1 cellular context compared by ENCODE assay signal in genomic region chr11:47511927-47512326, GRCh38.
TF ChIP-seq lines count a peak whose summit lies in the region.

No MANE protein-coding gene starts in this region.

TF ChIP-seq in GM23338, 12 proteins besides CTCF, POLR2A, EP300 and RAD21:
- TF ChIP-seq ZNF462 (CRISPR knock-in tag; IDR thresholded peaks at IDR 0.05) (no peak), JUNB (IDR thresholded peaks at IDR 0.05; ENCODE audit: unreplicated experiment) (no peak), ETS1 (IDR thresholded peaks at IDR 0.05) (no peak), POLR2AphosphoS5 (IDR thresholded peaks at IDR 0.05; ENCODE audit: low read depth) (no peak), ZNF114 (CRISPR knock-in tag; IDR thresholded peaks at IDR 0.05) (no peak)
